ENCODE assay signal across 27 cellular contexts in the genomic region with DNA sequence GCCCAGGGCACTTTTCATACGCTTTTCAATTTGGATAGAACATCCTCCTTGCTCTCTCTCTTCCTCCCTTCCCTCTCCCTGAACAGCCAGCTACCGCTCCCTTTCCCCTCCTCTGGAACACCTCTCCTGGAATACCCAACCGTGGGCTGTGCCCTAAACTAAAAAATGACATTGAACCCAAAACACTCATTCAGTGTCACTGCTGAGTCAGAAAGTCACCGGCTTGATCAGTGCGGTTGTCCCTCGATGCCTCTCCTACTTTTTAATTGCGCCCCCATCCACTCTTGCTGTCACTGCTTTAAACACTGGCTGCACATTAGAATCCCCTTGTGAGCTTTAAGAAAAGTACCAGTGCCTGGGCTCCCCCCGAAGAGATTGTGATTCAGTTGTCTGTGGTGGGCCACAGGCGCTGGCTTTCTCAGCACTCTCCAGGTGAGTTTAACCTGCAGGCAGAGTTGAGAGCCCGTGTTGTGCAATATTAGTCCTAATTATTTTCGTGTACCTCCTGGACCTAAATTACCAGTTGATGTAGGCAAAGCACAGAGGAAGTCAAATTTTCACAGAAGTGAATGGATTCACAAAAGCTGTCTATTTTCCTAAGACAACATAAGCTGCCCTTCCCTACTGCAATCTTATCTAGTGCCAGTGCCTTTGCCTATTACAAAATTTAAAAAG.
"Had no signal": no experiment of that assay in that cellular context is flagged by ENCODE, and none has a peak within 500 bp of the region (broad histone marks: within the 10 kb centered on the region; RNA-seq: fewer than 3 reads in every experiment).

No MANE protein-coding gene starts in this region.

- H3K36me3 ChIP-seq: ascending aorta, Peyer's patch, SJCRH30 had no signal

- H3K9me3 ChIP-seq: ascending aorta, body of pancreas, Peyer's patch, SJCRH30, SK-N-SH had no signal

- H3K4me1 ChIP-seq: ascending aorta, body of pancreas, Peyer's patch had no signal

- ATAC-seq: activated CD4-positive, CD25-positive, alpha-beta regulatory T cell treated with anti-CD3 and anti-CD28 coated beads, Interleukin-2, amount 50 U/mL, for 24 hours; activated CD8-positive, alpha-beta memory T cell treated with anti-CD3 and anti-CD28 coated beads, Interleukin-2, amount 10 ng/mL, durations not matched to agents 7 days and 5 days; activated CD8-positive, alpha-beta T cell treated with anti-CD3 and anti-CD28 coated beads, Interleukin-2, amount 10 ng/mL, durations not matched to agents 7 days and 5 days; activated naive CD4-positive, alpha-beta T cell treated with anti-CD3 and anti-CD28 coated beads, Interleukin-2, amount 50 U/mL, for 72 hours; activated naive CD8-positive, alpha-beta T cell treated with anti-CD3 and anti-CD28 coated beads, Interleukin-2, amount 50 U/mL, for 24 hours; activated T-cell treated with anti-CD3 and anti-CD28 coated beads, Interleukin-2, amount 50 U/mL, for 4 hours; body of pancreas had no signal

- H3K4me3 ChIP-seq: ascending aorta, body of pancreas, Peyer's patch, SJCRH30 had no signal

- H3K9ac ChIP-seq: SK-N-SH had no signal

- H3K27ac ChIP-seq: ascending aorta, body of pancreas, Peyer's patch, RWPE1, SJCRH30 had no signal

- H3K4me2 ChIP-seq: SK-N-SH had no signal

- H3K27me3 ChIP-seq: ascending aorta, body of pancreas, Peyer's patch, SJCRH30 had no signal

- DNase-seq: activated CD4-positive, alpha-beta T cell treated with anti-CD3 and anti-CD28 coated beads for 4 hours; activated CD4-positive, alpha-beta T cell treated with anti-CD3 and anti-CD28 coated beads, Interleukin-2, amount 50 U/mL, for 4 hours; activated CD8-positive, alpha-beta memory T cell treated with anti-CD3 and anti-CD28 coated beads, Interleukin-2, amount 10 ng/mL, durations not matched to agents 7 days and 5 days; activated CD8-positive, alpha-beta T cell treated with anti-CD3 and anti-CD28 coated beads, Interleukin-2, amount 10 ng/mL, durations not matched to agents 7 days and 5 days; activated naive CD8-positive, alpha-beta T cell treated with anti-CD3 and anti-CD28 coated beads, Interleukin-2, amount 50 U/mL, for 24 hours; activated T-cell treated with anti-CD3 and anti-CD28 coated beads, Interleukin-2, amount 50 U/mL, for 4 hours; amniotic stem cell; body of pancreas; central memory CD4-positive, alpha-beta T cell; KBM-7; NCI-H1048; NCI-H146; NCI-H1930; NCI-H345; NCI-H510A; NCI-H526 treated with DMSO at 0.1 percent for 48 hours; NK-92 treated with Interleukin-12 subunit alpha and Interleukin-12 subunit beta, amount 100 ng/mL, for 24 hours; OCI-M1; Peyer's patch; Right ventricle myocardium superior; SK-N-SH; T-helper 1 cell had no signal
